Comparison of ENCODE assay signal across 18 cellular contexts in the genomic region with DNA sequence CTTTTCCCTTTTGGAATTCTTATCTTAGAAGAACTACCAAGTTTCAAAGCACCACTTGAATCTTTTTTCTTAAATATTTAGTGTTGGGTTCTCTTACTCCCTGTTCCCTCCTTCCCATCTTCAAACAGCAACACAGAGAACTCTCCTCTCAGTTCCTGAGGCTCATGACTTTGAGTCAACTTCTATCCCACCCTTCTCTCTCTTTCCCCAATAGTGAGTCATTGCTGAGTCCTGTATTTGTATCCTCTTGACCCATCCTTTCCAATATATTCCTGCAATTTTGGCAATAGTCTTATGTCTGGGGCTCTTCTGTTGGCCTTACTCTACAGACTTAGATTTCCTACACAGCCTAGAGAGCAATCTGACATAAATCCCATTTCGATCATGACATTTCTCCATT.
"Had no signal": no experiment of that assay in that cellular context is flagged by ENCODE, and none has a peak within 500 bp of the region (broad histone marks: within the 10 kb centered on the region; RNA-seq: fewer than 3 reads in every experiment).

No MANE protein-coding gene starts in this region.

- H3K27ac ChIP-seq: brain microvascular endothelial cell, coronary artery, foreskin keratinocyte, left lung, vagina had no signal

- H3K36me3 ChIP-seq: brain microvascular endothelial cell, left lung, vagina had no signal

- H3K4me3 ChIP-seq: coronary artery, left lung, vagina had no signal

- ATAC-seq: activated CD4-positive, CD25-positive, alpha-beta regulatory T cell treated with anti-CD3 and anti-CD28 coated beads, Interleukin-2, amount 50 U/mL, for 24 hours; activated T-cell treated with anti-CD3 and anti-CD28 coated beads, Interleukin-2, amount 50 U/mL, for 4 hours; esophagus mucosa; foreskin keratinocyte; left lung; stimulated activated naive CD8-positive, alpha-beta T cell treated with anti-CD3 and anti-CD28 coated beads, Interleukin-15, amount 100 ng/mL, for 72 hours had no signal

- DNase-seq: activated CD4-positive, alpha-beta T cell treated with anti-CD3 and anti-CD28 coated beads, Interleukin-2, amount 10 ng/mL, durations not matched to agents 7 days and 5 days; activated CD8-positive, alpha-beta memory T cell treated with anti-CD3 and anti-CD28 coated beads, Interleukin-2, amount 50 U/mL, for 4 hours; activated naive CD4-positive, alpha-beta T cell treated with anti-CD3 and anti-CD28 coated beads for 36 hours; activated T-cell treated with anti-CD3 and anti-CD28 coated beads, Interleukin-2, amount 50 U/mL, for 4 hours; aorta; brain microvascular endothelial cell; glutamatergic neuron; kidney; left lung; nephron progenitor cell; nucleus accumbens; stimulated activated naive CD8-positive, alpha-beta T cell treated with anti-CD3 and anti-CD28 coated beads, Interleukin-15, amount 100 ng/mL, for 72 hours; trophoblast cell had no signal

- H3K4me1 ChIP-seq: foreskin keratinocyte, left lung, vagina had no signal

- H3K27me3 ChIP-seq: brain microvascular endothelial cell, left lung, vagina had no signal

- H3K9me3 ChIP-seq: left lung, vagina had no signal
